9 cellular contexts compared by ENCODE assay signal in the genomic region with DNA sequence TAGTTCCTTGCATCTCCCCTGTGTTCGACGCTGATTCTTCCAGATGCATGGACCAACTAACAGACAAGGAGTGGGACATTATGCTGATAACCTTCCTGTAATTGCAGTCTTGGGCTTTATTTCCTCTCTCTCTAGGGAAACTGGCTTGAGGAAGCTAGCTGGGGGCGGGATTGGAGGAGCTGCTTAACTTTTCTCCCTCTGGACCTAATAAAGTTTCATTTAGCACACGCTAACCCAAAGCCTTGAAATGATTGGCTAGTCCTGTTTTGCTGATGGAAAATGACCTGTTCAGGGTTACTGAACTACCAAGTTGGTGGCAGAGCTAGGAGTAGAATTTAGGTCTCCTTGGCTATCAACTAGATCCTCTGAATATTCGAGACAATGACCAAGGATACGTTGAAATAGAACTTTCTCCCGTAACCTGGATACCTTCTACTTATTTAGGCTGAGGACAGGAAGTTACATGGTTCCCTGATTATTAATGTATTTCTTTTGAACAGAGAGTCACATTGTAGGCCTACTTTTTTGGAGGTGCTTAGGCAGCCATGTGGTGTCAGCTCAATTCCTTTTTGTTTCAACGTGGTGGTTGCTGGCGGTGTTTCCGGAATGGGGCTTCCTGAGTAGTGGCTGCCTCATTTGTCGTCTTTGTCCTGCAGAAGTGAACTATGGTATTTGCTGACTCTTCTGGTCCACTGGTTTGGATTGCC. TPM values are rescaled to one million over a fixed set of nuclear protein-coding genes. Genes with fewer than 3 reads are reported as not detected.
A peak's percentile ranks its signal among the peaks of the same experiment; 100 is the strongest.
DNase-seq lines count a peak whose midpoint lies in the region; ATAC-seq and TF ChIP-seq lines count a peak whose summit lies in the region.
"Had no signal": no experiment of that assay in that cellular context is flagged by ENCODE, and none has a peak within 500 bp of the region (broad histone marks: within the 10 kb centered on the region; RNA-seq: fewer than 3 reads in every experiment).

No MANE protein-coding gene starts in this region.

- no peak for TF ChIP-seq CTCF in psoas muscle (IDR thresholded peaks at IDR 0.05)

- H3K4me1 ChIP-seq in ectodermal cell (ENCODE audit: control insufficient read depth, insufficient read depth, low read length) (no peaks in the 10 kb centered on the region), psoas muscle (peaks cover 7% of the 10 kb centered on the region)

- 79 to 81% methylated on average over 11 of the region's 11 CpGs for WGBS in ectodermal cell, 2 experiments
- 30 to 49% (median 40%) methylated on average over 11 of the region's 11 CpGs for WGBS in psoas muscle, 3 donors

- H3K27ac ChIP-seq in ectodermal cell (ENCODE audit: insufficient read depth, low read depth, low read length, poor library complexity, severe bottlenecking) (no peak overlapping the region), psoas muscle (peak overlapping the region; percentile 92)

- H3K4me3 ChIP-seq in GM08714 (ENCODE audit: low read length) (peak overlapping the region; percentile 75), ectodermal cell (ENCODE audit: insufficient read depth, low read depth, low read length) (peak overlapping the region; percentile 67), psoas muscle (peak overlapping the region; percentile 79)

- intact Hi-C loops in psoas muscle (cut with DNase I): loop anchor here in 1 of 2 donors (10.0 kb wide), 1 partner anchor 211 kb away; the partner anchor contains the start of genes COX7B and MAGT1

- H3K27me3 ChIP-seq in ectodermal cell (ENCODE audit: control insufficient read depth, insufficient read depth, low read length, poor library complexity, severe bottlenecking) (no peaks in the 10 kb centered on the region), psoas muscle (ENCODE audit: insufficient read depth in 3 of 3, low read length in 2 of 3) (no peaks in the 10 kb centered on the region)

- H3K36me3 ChIP-seq in ectodermal cell (ENCODE audit: control insufficient read depth, insufficient read depth, low read length) (no peaks in the 10 kb centered on the region), psoas muscle (ENCODE audit: insufficient read depth in 1 of 2, low read depth in 1 of 2) (peaks cover 0 to 9% of the 10 kb centered on the region in 2 donors)

- ATAC-seq in psoas muscle (no peak), HG03039 (IDR thresholded peaks at IDR 0.05; ENCODE audit: unreplicated experiment) (no peak), HG03442 (IDR thresholded peaks at IDR 0.05; ENCODE audit: unreplicated experiment) (no peak)

- H3K9me3 ChIP-seq in ectodermal cell (ENCODE audit: control insufficient read depth, low read length): no peaks in the 10 kb centered on the region
- H3K9me3 ChIP-seq in psoas muscle: no peaks in the 10 kb centered on the region

- DNase-seq in RPMI8226 (peak; percentile 49), psoas muscle (no peak), germinal center (ENCODE audit: low spot score) (no peak), NCI-H526 (lab: John Stamatoyannopoulos, UW) (no peak)
- DNase-seq: effector CD4-positive, alpha-beta T cell had no signal

RNA-seq across cellular contexts. Expression of gene PGK1, which starts 2.0 kb away (rescaled TPM):
- polyA plus RNA-seq in ectodermal cell (2013, experiment 1 of 4): 244 TPM
- polyA plus RNA-seq in ectodermal cell (2013, experiment 2 of 4): 235 TPM
- polyA plus RNA-seq in ectodermal cell (2013, experiment 3 of 4): 188 TPM
- 198 TPM for polyA plus RNA-seq in ectodermal cell (2013, experiment 4 of 4)
- 100 to 1,000 TPM; 246 to 372 (median 319) TPM for total RNA-seq in psoas muscle
- polyA plus RNA-seq in psoas muscle: 100 to 1,000 TPM; 234 to 339 (median 237) TPM

RNA-seq across cellular contexts. Expression of gene TAF9B, which starts 33.4 kb away (rescaled TPM):
- polyA plus RNA-seq in ectodermal cell (2013, experiment 1 of 4): 16.8 TPM
- 17.9 TPM for polyA plus RNA-seq in ectodermal cell (2013, experiment 2 of 4)
- polyA plus RNA-seq in ectodermal cell (2013, experiment 3 of 4): 15.1 TPM
- 16.9 TPM for polyA plus RNA-seq in ectodermal cell (2013, experiment 4 of 4)
- 10 to 100 TPM; 10.1 to 13.4 (median 10.6) TPM for total RNA-seq in psoas muscle
- 1 to 10 TPM; 3.8 to 7.0 (median 6.1) TPM for polyA plus RNA-seq in psoas muscle
